ENCODE assay signal across 10 cellular contexts in the genomic region with DNA sequence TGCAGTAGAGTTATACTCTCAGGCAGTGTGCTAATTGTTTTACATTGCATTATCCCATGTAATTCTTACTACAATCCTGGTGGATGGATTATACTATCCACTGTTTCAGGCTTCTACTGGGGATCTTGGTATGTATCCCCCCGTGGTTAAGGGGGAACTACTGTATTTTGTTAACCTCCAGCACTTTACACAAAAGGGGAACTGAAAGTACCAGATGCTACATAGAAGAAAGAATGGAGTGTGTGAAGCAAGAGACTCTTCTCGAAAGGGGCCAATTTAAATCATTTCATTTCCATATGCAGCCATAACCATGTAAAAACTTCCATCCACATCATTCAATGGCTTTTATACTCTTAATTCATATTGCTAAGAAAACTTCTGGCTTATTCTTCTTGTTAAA.
DNase-seq lines count a peak whose midpoint lies in the region; ATAC-seq, FAIRE-seq and TF ChIP-seq lines count a peak whose summit lies in the region.
"Had no signal": no experiment of that assay in that cellular context is flagged by ENCODE, and none has a peak within 500 bp of the region (broad histone marks: within the 10 kb centered on the region; RNA-seq: fewer than 3 reads in every experiment).

No MANE protein-coding gene starts in this region.

- peaks cover 5% of the 10 kb centered on the region for H3K4me1 Mint-ChIP-seq in stimulated activated naive CD8-positive, alpha-beta T cell treated with anti-CD3 and anti-CD28 coated beads, Interleukin-15, amount 100 ng/mL, for 72 hours

- H3K9me3 Mint-ChIP-seq in stimulated activated naive CD8-positive, alpha-beta T cell treated with anti-CD3 and anti-CD28 coated beads, Interleukin-15, amount 100 ng/mL, for 72 hours: no peaks in the 10 kb centered on the region

- H3K27ac Mint-ChIP-seq in stimulated activated naive CD8-positive, alpha-beta T cell treated with anti-CD3 and anti-CD28 coated beads, Interleukin-15, amount 100 ng/mL, for 72 hours: no peak overlapping the region

- no peaks in the 10 kb centered on the region for H4K20me1 ChIP-seq in MM.1S (ENCODE audit: insufficient read depth, low read length)

- TF ChIP-seq CTCF in MM.1S (IDR thresholded peaks at IDR 0.05; ENCODE audit: low read length): no peak
- TF ChIP-seq CTCF in vagina (IDR thresholded peaks at IDR 0.05): no peak

- no peaks in the 10 kb centered on the region for H3K27me3 Mint-ChIP-seq in stimulated activated naive CD8-positive, alpha-beta T cell treated with anti-CD3 and anti-CD28 coated beads, Interleukin-15, amount 100 ng/mL, for 72 hours

- H3K27ac ChIP-seq in MM.1S (ENCODE audit: low read length) (peak overlapping the region; percentile 55; the same call in 1 of the 2 replicates), vagina (no peak overlapping the region)

- no peak overlapping the region for H3K9ac ChIP-seq in MM.1S (ENCODE audit: low read length)

- H3K4me1 ChIP-seq in MM.1S (ENCODE audit: low read length) (peaks cover 43% of the 10 kb centered on the region), vagina (no peaks in the 10 kb centered on the region)

- H3K36me3 ChIP-seq in MM.1S (replicated peaks; ENCODE audit: insufficient read depth, low read length): no peaks in the 10 kb centered on the region
- no peaks in the 10 kb centered on the region for H3K36me3 ChIP-seq in vagina

- H3K9me3 ChIP-seq in MM.1S (replicated peaks; ENCODE audit: insufficient read depth, low read length) (no peaks in the 10 kb centered on the region), vagina (no peaks in the 10 kb centered on the region)

- no peaks in the 10 kb centered on the region for H3K27me3 ChIP-seq in MM.1S (replicated peaks; ENCODE audit: insufficient read depth, low read length)
- H3K27me3 ChIP-seq in vagina: no peaks in the 10 kb centered on the region

- H2AFZ ChIP-seq in MM.1S (ENCODE audit: low read length): no peak overlapping the region

- H3F3A ChIP-seq in MM.1S (ENCODE audit: insufficient read depth, low read length): no peaks in the 10 kb centered on the region

- DNase-seq in GM19239 (ENCODE audit: insufficient read length, low spot score) (no peak), MM.1S (peak; percentile 69), sciatic nerve (ENCODE audit: low spot score) (no peak), NCI-H1417 (lab: John Stamatoyannopoulos, UW) (no peak), vagina (ENCODE audit: extremely low spot score in 2 of 2) (no peak)
- no peak for DNase-seq in stimulated activated naive CD8-positive, alpha-beta T cell treated with anti-CD3 and anti-CD28 coated beads, Interleukin-15, amount 100 ng/mL, for 72 hours
- DNase-seq: activated T-cell treated with anti-CD3 and anti-CD28 coated beads, Interleukin-2, amount 50 U/mL, for 1 hour; NCI-H748 treated with DMSO at 0.1 percent for 48 hours had no signal

- H3K4me3 ChIP-seq in MM.1S (ENCODE audit: low read length) (0 out of 2 replicates have a peak overlapping the region, but pooled peaks have one; percentile 14), vagina (no peak overlapping the region)

- H3K4me3 Mint-ChIP-seq in stimulated activated naive CD8-positive, alpha-beta T cell treated with anti-CD3 and anti-CD28 coated beads, Interleukin-15, amount 100 ng/mL, for 72 hours: no peak overlapping the region

- peak; percentile 93 for ATAC-seq in HG02840 (IDR thresholded peaks at IDR 0.05; ENCODE audit: low FRiP score, unreplicated experiment)
- peak; percentile 55 for ATAC-seq in sciatic nerve
- ATAC-seq in stimulated activated naive CD8-positive, alpha-beta T cell treated with anti-CD3 and anti-CD28 coated beads, Interleukin-15, amount 100 ng/mL, for 72 hours: no peak

- no peaks in the 10 kb centered on the region; the same call in 1 of the 2 replicates for H3K79me2 ChIP-seq in MM.1S (ENCODE audit: low read length)

- H3K4me2 ChIP-seq in MM.1S (ENCODE audit: low read depth, low read length): peak overlapping the region; percentile 49

- peak; percentile 93 for FAIRE-seq in GM19239 (lab: Jason Lieb, UNC)
- FAIRE-seq: endothelial cell of umbilical vein had no signal

- no peak for TF ChIP-seq POLR2A in vagina (IDR thresholded peaks at IDR 0.05)

- H3K9me2 ChIP-seq in MM.1S (replicated peaks; ENCODE audit: insufficient read depth, low read length): no peaks in the 10 kb centered on the region

- intact Hi-C loops in sciatic nerve (cut with DNase I): no loop called here
- intact Hi-C loops in vagina (cut with DNase I): no loop called here
